Comparison of ENCODE assay signal across 12 cellular contexts in genomic region chr10:71747039-71747807, GRCh38. TPM values are rescaled to one million over a fixed set of nuclear protein-coding genes. Genes with fewer than 3 reads are reported as not detected.
DNase-seq lines count a peak whose midpoint lies in the region; ATAC-seq, FAIRE-seq and TF ChIP-seq lines count a peak whose summit lies in the region.
"Had no signal": no experiment of that assay in that cellular context is flagged by ENCODE, and none has a peak within 500 bp of the region (broad histone marks: within the 10 kb centered on the region; RNA-seq: fewer than 3 reads in every experiment).

No MANE protein-coding gene starts in this region.

- H3K27ac Mint-ChIP-seq in activated CD8-positive, alpha-beta memory T cell treated with anti-CD3 and anti-CD28 coated beads, Interleukin-2, amount 10 ng/mL, durations not matched to agents 7 days and 5 days = peak overlapping the region; percentile 97
- H3K27ac Mint-ChIP-seq in memory B cell = peak overlapping the region; percentile 91

- CTCF ChIA-PET in activated CD8-positive, alpha-beta memory T cell treated with anti-CD3 and anti-CD28 coated beads, Interleukin-2, amount 10 ng/mL, durations not matched to agents 7 days and 5 days (lab: Charles Lee) = interaction anchor here (0.7 to 5.3 kb wide), 13 partner anchors 9 to 50 kb away, joined by 3 to 40 read pairs (median 5); no protein-coding TSS in a partner anchor

- H3K27ac ChIP-seq in body of pancreas (peak overlapping the region in 3 of 4 donors; percentile 32 to 67 (median 52)), transverse colon (peak overlapping the region; percentile 83 to 91 (median 84))

- H3K36me3 Mint-ChIP-seq in activated CD8-positive, alpha-beta memory T cell treated with anti-CD3 and anti-CD28 coated beads, Interleukin-2, amount 10 ng/mL, durations not matched to agents 7 days and 5 days = peaks cover 15% of the 10 kb centered on the region
- peaks cover 8% of the 10 kb centered on the region for H3K36me3 Mint-ChIP-seq in memory B cell

- intact Hi-C loops in body of pancreas (cut with DNase I) = no loop called here
- intact Hi-C loops in transverse colon (cut with DNase I; ENCODE audit: low total_unique reads) = no loop called here

- no peak for ATAC-seq in activated CD8-positive, alpha-beta memory T cell treated with anti-CD3 and anti-CD28 coated beads, Interleukin-2, amount 10 ng/mL, durations not matched to agents 7 days and 5 days
- ATAC-seq in body of pancreas (peak; percentile 8), memory B cell (ENCODE audit: low read depth) (no peak)

- in situ Hi-C loops in transverse colon (cut with MboI; ENCODE audit: low pct_ligation_motif_present in 1 of 4, low pct_unique_long_range_greater_than_20kb in 1 of 4, low sequenced_read_pairs in 3 of 4) = no loop called here

- no peaks in the 10 kb centered on the region for H3K9me3 Mint-ChIP-seq in activated CD8-positive, alpha-beta memory T cell treated with anti-CD3 and anti-CD28 coated beads, Interleukin-2, amount 10 ng/mL, durations not matched to agents 7 days and 5 days (ENCODE audit: low read depth)
- peaks cover 2% of the 10 kb centered on the region for H3K9me3 Mint-ChIP-seq in memory B cell

- TF ChIP-seq CTCF in body of pancreas (IDR thresholded peaks at IDR 0.05) = no peak
- no peak for TF ChIP-seq CTCF in transverse colon (IDR thresholded peaks at IDR 0.05)

- DNase-seq in activated CD8-positive, alpha-beta memory T cell treated with anti-CD3 and anti-CD28 coated beads, Interleukin-2, amount 10 ng/mL, durations not matched to agents 7 days and 5 days = no peak
- DNase-seq in activated CD8-positive, alpha-beta memory T cell treated with anti-CD3 and anti-CD28 coated beads, Interleukin-2, amount 50 U/mL, for 4 hours = no peak
- no peak for DNase-seq in body of pancreas
- DNase-seq in memory B cell (ENCODE audit: low spot score in 2 of 2) = no peak
- DNase-seq in transverse colon = no peak
- no peak for DNase-seq in GM19239 (ENCODE audit: insufficient read length, low spot score)
- no peak for DNase-seq in NCI-H1436 (lab: John Stamatoyannopoulos, UW)
- no peak for DNase-seq in DMS114 treated with DMSO at 0.1 percent for 48 hours (lab: John Stamatoyannopoulos, UW; ENCODE audit: unreplicated experiment)
- DNase-seq: cerebellar nuclear complex; stimulated activated CD4-positive, alpha-beta T cell treated with anti-CD3 and anti-CD28 coated beads, Interleukin-4, amount 100 ng/mL, for 4 hours; T1000 had no signal

- no peak for TF ChIP-seq POLR2A in body of pancreas (IDR thresholded peaks at IDR 0.05)
- TF ChIP-seq POLR2A in transverse colon (IDR thresholded peaks at IDR 0.05) = no peak

- H3K36me3 ChIP-seq in body of pancreas (replicated peaks in 1 of 2; ENCODE audit: insufficient read depth in 1 of 2, low read depth in 2 of 2) = peaks cover 0 to 2% of the 10 kb centered on the region in 2 donors
- no peaks in the 10 kb centered on the region for H3K36me3 ChIP-seq in transverse colon

- no peak for TF ChIP-seq EP300 in transverse colon (IDR thresholded peaks at IDR 0.05; ENCODE audit: low read depth)

- H3K4me3 ChIP-seq in body of pancreas = no peak overlapping the region
- no peak overlapping the region for H3K4me3 ChIP-seq in transverse colon

- H3K4me3 Mint-ChIP-seq in activated CD8-positive, alpha-beta memory T cell treated with anti-CD3 and anti-CD28 coated beads, Interleukin-2, amount 10 ng/mL, durations not matched to agents 7 days and 5 days = no peak overlapping the region
- H3K4me3 Mint-ChIP-seq in memory B cell = peak overlapping the region; percentile 17

- no peaks in the 10 kb centered on the region for H3K27me3 Mint-ChIP-seq in activated CD8-positive, alpha-beta memory T cell treated with anti-CD3 and anti-CD28 coated beads, Interleukin-2, amount 10 ng/mL, durations not matched to agents 7 days and 5 days
- H3K27me3 Mint-ChIP-seq in memory B cell = no peaks in the 10 kb centered on the region

- peaks cover 30% of the 10 kb centered on the region for H3K4me1 ChIP-seq in body of pancreas
- H3K4me1 ChIP-seq in transverse colon = peaks cover 40 to 54% (median 44%) of the 10 kb centered on the region in 4 donors

- H3K9me3 ChIP-seq in body of pancreas (no peaks in the 10 kb centered on the region), transverse colon (no peaks in the 10 kb centered on the region)

- 72 to 73% methylated on average over 6 of the region's 6 CpGs for WGBS in body of pancreas, 2 donors
- 42 to 60% methylated on average over 1 to 6 of the region's 6 CpGs for WGBS in transverse colon (ENCODE audit: low coverage in 1 of 2), 2 donors

- no peak for FAIRE-seq in GM19239 (lab: Jason Lieb, UNC)

- peaks cover 94% of the 10 kb centered on the region for H3K4me1 Mint-ChIP-seq in activated CD8-positive, alpha-beta memory T cell treated with anti-CD3 and anti-CD28 coated beads, Interleukin-2, amount 10 ng/mL, durations not matched to agents 7 days and 5 days
- H3K4me1 Mint-ChIP-seq in memory B cell = peaks cover 66% of the 10 kb centered on the region

- no peaks in the 10 kb centered on the region for H3K27me3 ChIP-seq in body of pancreas
- H3K27me3 ChIP-seq in transverse colon = no peaks in the 10 kb centered on the region

RNA-seq across cellular contexts. Expression of gene VSIR, which starts 26.1 kb away (rescaled TPM):
- 10 to 100 TPM; 37.8 to 68.4 TPM for total RNA-seq in activated CD8-positive, alpha-beta memory T cell treated with anti-CD3 and anti-CD28 coated beads, Interleukin-2, amount 10 ng/mL, durations not matched to agents 7 days and 5 days
- total RNA-seq in body of pancreas = 10 to 100 TPM; 14.8 to 17.1 TPM
- 10 to 100 TPM; 54.3 to 77.0 (median 61.6) TPM for total RNA-seq in transverse colon

RNA-seq across cellular contexts. Expression of gene C10orf105, which starts 27.6 kb away (rescaled TPM):
- under 1 TPM; 0.18 to 0.26 TPM for total RNA-seq in activated CD8-positive, alpha-beta memory T cell treated with anti-CD3 and anti-CD28 coated beads, Interleukin-2, amount 10 ng/mL, durations not matched to agents 7 days and 5 days
- total RNA-seq in body of pancreas (not detected), transverse colon (under 1 TPM in 1 of 4 donors, not detected in 3; 0.16 TPM)
- total RNA-seq: kidney epithelial cell had no signal
